8 cellular contexts compared by ENCODE assay signal in genomic region chr9:76458903-76459690, GRCh38. TPM values are rescaled to one million over a fixed set of nuclear protein-coding genes. Genes with fewer than 3 reads are reported as not detected.
DNase-seq lines count a peak whose midpoint lies in the region; ATAC-seq, FAIRE-seq and TF ChIP-seq lines count a peak whose summit lies in the region.

TSS of gene GCNT1 (plus strand) at chr9:76459182. CDS start at chr9:76502382, 43,200 bp downstream.

- peaks cover 59% of the 10 kb centered on the region for H3K4me1 ChIP-seq in BLaER1
- H3K4me1 ChIP-seq in HepG2 (ENCODE audit: insufficient read depth, low read length): peaks cover 40% of the 10 kb centered on the region

- TF ChIP-seq EP300 in HepG2 (IDR thresholded peaks at IDR 0.05; ENCODE audit: low read depth in 2 of 2, low read length in 2 of 2): no peak
- no peak for TF ChIP-seq EP300 in HepG2 (CRISPR knock-in tag; IDR thresholded peaks at IDR 0.05; ENCODE audit: borderline replicate concordance)

- POLR2A ChIA-PET in activated CD4-positive, alpha-beta T cell treated with anti-CD3 and anti-CD28 coated beads, Interleukin-2, amount 10 ng/mL, durations not matched to agents 7 days and 5 days (lab: Charles Lee): no interaction called here
- POLR2A ChIA-PET in HepG2 (lab: Yijun Ruan, JAX): no interaction called here

- 2% methylated on average over 13 of the region's 65 CpGs for WGBS in HepG2 (ENCODE audit: low lambda C conversion rate)

- H3K4me2 ChIP-seq in BLaER1 (peak within 1 kb of the TSS; percentile 95), HepG2 (ENCODE audit: low read depth, low read length) (peak within 1 kb of the TSS; percentile 93)

- H3K27me3 ChIP-seq in BLaER1: peaks cover 5% of the 10 kb centered on the region; the same call in 1 of the 2 replicates
- H3K27me3 ChIP-seq in HepG2 (ENCODE audit: control insufficient read depth in 1 of 2, insufficient read depth in 2 of 2, low read length in 2 of 2): peaks cover 0 to 19% of the 10 kb centered on the region in 2 experiments; a peak in 1 of 5 replicates

- no peaks in the 10 kb centered on the region for H3K27me3 Mint-ChIP-seq in activated CD4-positive, alpha-beta T cell treated with anti-CD3 and anti-CD28 coated beads, Interleukin-2, amount 10 ng/mL, durations not matched to agents 7 days and 5 days

- in situ Hi-C loops in HepG2 (cut with HindIII; ENCODE audit: extremely low pct_ligation_motif_present, low pct_unique_long_range_greater_than_20kb): no loop called here

- no peak within 1 kb of the TSS for H2AFZ ChIP-seq in HepG2 (ENCODE audit: low read length)

- DNase-seq in GM19239 (ENCODE audit: insufficient read length, low spot score) (peak; percentile 69), NCI-H524 treated with DMSO at 0.1 percent for 48 hours (lab: John Stamatoyannopoulos, UW) (peak; percentile 12), dedifferentiated amniotic fluid mesenchymal stem cell (ENCODE audit: extremely low spot score) (peak; percentile 37), HepG2 (ENCODE audit: low spot score) (peak; percentile 71)
- peak; percentile 89 for DNase-seq in activated CD4-positive, alpha-beta T cell treated with anti-CD3 and anti-CD28 coated beads, Interleukin-2, amount 10 ng/mL, durations not matched to agents 7 days and 5 days
- peak; percentile 89 for DNase-seq in stimulated activated CD4-positive, alpha-beta T cell treated with anti-CD3 and anti-CD28 coated beads, Interleukin-4, amount 100 ng/mL, for 1 hour

- H3K9me3 Mint-ChIP-seq in activated CD4-positive, alpha-beta T cell treated with anti-CD3 and anti-CD28 coated beads, Interleukin-2, amount 10 ng/mL, durations not matched to agents 7 days and 5 days: no peaks in the 10 kb centered on the region

- H3K36me3 ChIP-seq in BLaER1 (no peaks in the 10 kb centered on the region), HepG2 (replicated peaks in 1 of 2; ENCODE audit: control insufficient read depth in 1 of 2, insufficient read depth in 2 of 2, low read length in 2 of 2) (no peaks in the 10 kb centered on the region)

- H3K4me1 Mint-ChIP-seq in activated CD4-positive, alpha-beta T cell treated with anti-CD3 and anti-CD28 coated beads, Interleukin-2, amount 10 ng/mL, durations not matched to agents 7 days and 5 days: peaks cover 39% of the 10 kb centered on the region

- H3K79me2 ChIP-seq in HepG2 (ENCODE audit: insufficient read depth, low read length): no peaks in the 10 kb centered on the region

- H3K4me3 Mint-ChIP-seq in activated CD4-positive, alpha-beta T cell treated with anti-CD3 and anti-CD28 coated beads, Interleukin-2, amount 10 ng/mL, durations not matched to agents 7 days and 5 days: peak within 1 kb of the TSS; percentile 96

- TF ChIP-seq CTCF in HepG2 (CRISPR knock-in tag; IDR thresholded peaks at IDR 0.05): peak; percentile 83

- CTCF ChIA-PET in activated CD4-positive, alpha-beta T cell treated with anti-CD3 and anti-CD28 coated beads, Interleukin-2, amount 10 ng/mL, durations not matched to agents 7 days and 5 days (lab: Charles Lee): interaction anchor here (0.6 to 1.7 kb wide), 5 partner anchors 9 to 1198 kb away, joined by 3 to 5 read pairs (median 4); partner anchors contain the start of gene RFK
- CTCF ChIA-PET in HepG2 (lab: Yijun Ruan, JAX; ENCODE audit: low intra/inter-chr PET ratio, low total read pairs): no interaction called here

- H3K27ac ChIP-seq in BLaER1: peak within 1 kb of the TSS; percentile 57; the same call in 1 of the 2 replicates
- H3K27ac ChIP-seq in HepG2 (ENCODE audit: extremely low read length, insufficient read depth, low read length): no peak within 1 kb of the TSS

- TF ChIP-seq POLR2A in HepG2 (IDR thresholded peaks at IDR 0.05; ENCODE audit: insufficient read depth in 1 of 2, low read depth in 2 of 2, low read length in 2 of 2): 0 out of 4 replicates have a peak, but pooled peaks of 1 of the 2 experiments have one; percentile 16

- FAIRE-seq in GM19239 (lab: Jason Lieb, UNC): peak; percentile 85
- no peak for FAIRE-seq in HepG2 (lab: Jason Lieb, UNC)

- no TSS peak for BruUV-seq in HepG2 (replicated peaks; lab: Mats Ljungman, UMichigan)

- ATAC-seq in HG03439 (IDR thresholded peaks at IDR 0.05; ENCODE audit: unreplicated experiment): peak; percentile 95
- ATAC-seq in HepG2: peak; percentile 90

- peaks cover 1% of the 10 kb centered on the region for H3K36me3 Mint-ChIP-seq in activated CD4-positive, alpha-beta T cell treated with anti-CD3 and anti-CD28 coated beads, Interleukin-2, amount 10 ng/mL, durations not matched to agents 7 days and 5 days (ENCODE audit: low read depth)

- peak within 1 kb of the TSS; percentile 86 for H3K27ac Mint-ChIP-seq in activated CD4-positive, alpha-beta T cell treated with anti-CD3 and anti-CD28 coated beads, Interleukin-2, amount 10 ng/mL, durations not matched to agents 7 days and 5 days

- intact Hi-C loops in HepG2 (cut with micrococcal nuclease; ENCODE audit: unreplicated experiment): loop anchor here (2.0 kb wide), 1 partner anchor 64 kb away; the partner anchor contains the start of gene RFK

- TF ChIP-seq RAD21 in HepG2 (CRISPR knock-in tag; IDR thresholded peaks at IDR 0.05): 0 out of 2 replicates have a peak, but pooled peaks have one; percentile 34

- peak within 1 kb of the TSS; percentile 73 for H3K9ac ChIP-seq in BLaER1
- peak within 1 kb of the TSS; percentile 3; the same call in 1 of the 2 replicates for H3K9ac ChIP-seq in HepG2 (ENCODE audit: insufficient read depth, low read depth, low read length)

- peak within 1 kb of the TSS; percentile 85 for H3K4me3 ChIP-seq in BLaER1
- H3K4me3 ChIP-seq in HepG2 (replicated peaks in 1 of 3; ENCODE audit: insufficient read depth in 1 of 3, low read depth in 2 of 3, low read length in 3 of 3): peak within 1 kb of the TSS; percentile 49 to 74 (median 71)

- H4K20me1 ChIP-seq in BLaER1 (peaks cover 28% of the 10 kb centered on the region), HepG2 (ENCODE audit: insufficient read depth, low read length) (no peaks in the 10 kb centered on the region)

- H3K9me3 ChIP-seq in BLaER1 (no peaks in the 10 kb centered on the region), HepG2 (ENCODE audit: low read length) (no peaks in the 10 kb centered on the region)

TF ChIP-seq in HepG2, 621 proteins besides CTCF, POLR2A, EP300 and RAD21 (continues in another document):
- TF ChIP-seq SSRP1 (CRISPR knock-in tag; IDR thresholded peaks at IDR 0.05) (no peak), ZNF33A (CRISPR knock-in tag; IDR thresholded peaks at IDR 0.05; ENCODE audit: borderline replicate concordance) (no peak), ZNF530 (CRISPR knock-in tag; IDR thresholded peaks at IDR 0.05; ENCODE audit: low read depth) (no peak), ZNF772 (CRISPR knock-in tag; IDR thresholded peaks at IDR 0.05) (no peak), MTA1 (CRISPR knock-in tag; IDR thresholded peaks at IDR 0.05; ENCODE audit: borderline replicate concordance) (no peak), ARID3A (IDR thresholded peaks at IDR 0.05; ENCODE audit: low read depth, low read length) (no peak), KAT8 (CRISPR knock-in tag; IDR thresholded peaks at IDR 0.05) (peak; percentile 25; the same call in 1 of the 2 replicates), REPIN1 (CRISPR knock-in tag; IDR thresholded peaks at IDR 0.05; ENCODE audit: borderline replicate concordance, low read depth) (no peak), SOX13 (IDR thresholded peaks at IDR 0.05) (no peak), SOX13 (CRISPR knock-in tag; conservative IDR thresholded peaks at IDR 0.05 in 1 of 2, IDR thresholded peaks at IDR 0.05 in 1 of 2) (peak in 1 of 2 experiments; percentile 61; a peak in 1 of 4 replicates)

RNA-seq across cellular contexts. Expression of gene GCNT1, which starts in this region (rescaled TPM):
- total RNA-seq in activated CD4-positive, alpha-beta T cell treated with anti-CD3 and anti-CD28 coated beads, Interleukin-2, amount 10 ng/mL, durations not matched to agents 7 days and 5 days: 1 to 10 TPM; 4.6 to 8.9 TPM
- total RNA-seq in HepG2 (2016; rRNA removed; fragmentation: Illumina TruSeq; extraction: Trizol): 0.18 and 0.55 TPM in 2 replicates
- total RNA-seq in HepG2 (2016; cell fraction: cytosol; rRNA removed; fragmentation: Illumina TruSeq; extraction: Trizol; ENCODE audit: low read depth): under 0.01 and 0.10 TPM in 2 replicates
- 0.61 and 0.82 TPM in 2 replicates for total RNA-seq in HepG2 (2016; cell fraction: insoluble cytoplasmic fraction; rRNA removed; fragmentation: Illumina TruSeq; extraction: Trizol)
- total RNA-seq in HepG2 (2016; cell fraction: membrane; rRNA removed; fragmentation: Illumina TruSeq; extraction: Trizol): 0.15 and 0.76 TPM in 2 replicates
- total RNA-seq in HepG2 (2016; cell fraction: nucleus; rRNA removed; fragmentation: Illumina TruSeq; extraction: Trizol): 0.31 and 1.8 TPM in 2 replicates
- 1.7 and 2.1 TPM in 2 replicates for polyA plus RNA-seq in HepG2 (2011; rRNA removed)
- polyA plus RNA-seq in HepG2 (2011; cell fraction: cytosol; rRNA removed): 2.2 TPM in 2 replicates
- polyA plus RNA-seq in HepG2 (2011; cell fraction: nucleus; rRNA removed): 0.47 and 0.85 TPM in 2 replicates
- 8.4 and 9.4 TPM in 2 replicates for polyA plus RNA-seq in HepG2 (2012)
- 0.01 and 0.24 TPM in 2 replicates for polyA plus RNA-seq in HepG2 (2016; cell fraction: cytosol; fragmentation: Illumina TruSeq; extraction: Trizol; ENCODE audit: low read depth)
- polyA plus RNA-seq in HepG2 (2016; cell fraction: insoluble cytoplasmic fraction; fragmentation: Illumina TruSeq; extraction: Trizol; ENCODE audit: low read depth): 0.16 and 0.25 TPM in 2 replicates
- polyA plus RNA-seq in HepG2 (2016; cell fraction: membrane; fragmentation: Illumina TruSeq; extraction: Trizol; ENCODE audit: low read depth): 0.09 TPM in 2 replicates
- polyA plus RNA-seq in HepG2 (2016; cell fraction: nucleus; fragmentation: Illumina TruSeq; extraction: Trizol; ENCODE audit: insufficient read depth, low read depth): 0.60 and 1.0 TPM in 2 replicates
- polyA minus RNA-seq in HepG2 (2011; rRNA and poly(A)+ RNA removed; ENCODE audit: low replicate concordance): 3.8 and 4.7 TPM in 2 replicates
- 1.4 and 4.9 TPM in 2 replicates for polyA minus RNA-seq in HepG2 (2011; cell fraction: cytosol; rRNA and poly(A)+ RNA removed)
- 0.77 and 1.1 TPM in 2 replicates for polyA minus RNA-seq in HepG2 (2011; cell fraction: nucleus; rRNA and poly(A)+ RNA removed)

Comparison
In these comparisons a context has a peak if more than half of its experiments do, and no peak if none do; other contexts are left out.
1. DNase-seq: peak in every context shown above with its lines; median percentile 89 in activated CD4-positive, alpha-beta T cell treated with anti-CD3 and anti-CD28 coated beads, Interleukin-2, amount 10 ng/mL, durations not matched to agents 7 days and 5 days; 89 in stimulated activated CD4-positive, alpha-beta T cell treated with anti-CD3 and anti-CD28 coated beads, Interleukin-4, amount 100 ng/mL, for 1 hour; 71 in HepG2; 69 in GM19239; 37 in dedifferentiated amniotic fluid mesenchymal stem cell; 12 in NCI-H524 treated with DMSO at 0.1 percent for 48 hours.